In genomic region chr3:143203142-143203541, GRCh38 we compare ENCODE assay signal across 28 cellular contexts.
"Had no signal": no experiment of that assay in that cellular context is flagged by ENCODE, and none has a peak within 500 bp of the region (broad histone marks: within the 10 kb centered on the region; RNA-seq: fewer than 3 reads in every experiment).

No MANE protein-coding gene starts in this region.

- H3K36me3 ChIP-seq: ascending aorta, gastroesophageal sphincter, ovary, prostate gland, sigmoid colon had no signal

- ATAC-seq: gastroesophageal sphincter; left colon; stimulated activated memory B cell treated with anti-CD40 and anti-IgM and Interleukin-4, amounts not matched to agents 10 μg/mL and 1 μg/mL and 100 μg/mL, for 72 hours; stimulated activated naive CD8-positive, alpha-beta T cell treated with anti-CD3 and anti-CD28 coated beads, Interleukin-15, amount 100 ng/mL, for 72 hours had no signal

- H3K4me3 ChIP-seq: ascending aorta, gastroesophageal sphincter, hepatocyte, ovary, prostate gland, sigmoid colon, uterus had no signal

- H3K79me2 ChIP-seq: hepatocyte had no signal

- H3K4me1 ChIP-seq: ascending aorta, gastroesophageal sphincter, prostate gland, sigmoid colon, uterus had no signal

- H3K27ac ChIP-seq: ascending aorta, gastroesophageal sphincter, hepatocyte, ovary, prostate gland, sigmoid colon, uterus had no signal

- DNase-seq: activated CD4-positive, alpha-beta memory T cell treated with anti-CD3 and anti-CD28 coated beads for 36 hours; activated CD4-positive, alpha-beta T cell treated with anti-CD3 and anti-CD28 coated beads, Interleukin-2, amount 10 ng/mL, durations not matched to agents 24 days and 14 days; activated CD4-positive, CD25-positive, alpha-beta regulatory T cell treated with anti-CD3 and anti-CD28 coated beads, Interleukin-2, amount 50 U/mL, for 72 hours; activated CD8-positive, alpha-beta memory T cell treated with anti-CD3 and anti-CD28 coated beads, Interleukin-2, amount 50 U/mL, for 4 hours; activated gamma-delta T cell; activated naive CD4-positive, alpha-beta T cell treated with anti-CD3 and anti-CD28 coated beads, Interleukin-2, amount 10 ng/mL, durations not matched to agents 7 days and 5 days; activated naive CD8-positive, alpha-beta T cell treated with anti-CD3 and anti-CD28 coated beads, Interleukin-2, amount 10 ng/mL, durations not matched to agents 7 days and 5 days; activated T-cell treated with anti-CD3 and anti-CD28 coated beads, Interleukin-2, amount 50 U/mL, for 24 hours; caudate nucleus; kidney; left colon; nephron progenitor cell; ovary; retina; sigmoid colon; small intestine; stimulated activated CD4-positive, alpha-beta T cell treated with anti-CD3 and anti-CD28 coated beads, Interleukin-1b, Interleukin-23, amount 100 ng/mL, for 48 hours; stimulated activated CD4-positive, alpha-beta T cell treated with anti-CD3 and anti-CD28 coated beads, Interleukin-4, amount 100 ng/mL, for 4 hours; stimulated activated CD8-positive, alpha-beta memory T cell treated with anti-CD3 and anti-CD28 coated beads, Interleukin-4, amount 100 ng/mL, for 48 hours; stimulated activated naive CD8-positive, alpha-beta T cell treated with anti-CD3 and anti-CD28 coated beads, Interleukin-15, amount 100 ng/mL, for 72 hours; substantia nigra; uterus had no signal

- H3K9me3 ChIP-seq: gastroesophageal sphincter, ovary, prostate gland, sigmoid colon, uterus had no signal

- H3K27me3 ChIP-seq: ascending aorta, gastroesophageal sphincter, hepatocyte, ovary, sigmoid colon, uterus had no signal

- H2AFZ ChIP-seq: hepatocyte had no signal

- H3K4me2 ChIP-seq: hepatocyte had no signal

- FAIRE-seq: endothelial cell of umbilical vein, kidney, small intestine had no signal
